2 cellular contexts compared by ENCODE assay signal in genomic region chr1:179310721-179311120, GRCh38.
TF ChIP-seq lines count a peak whose summit lies in the region.

No MANE protein-coding gene starts in this region.

TF ChIP-seq in HCT116, 20 proteins besides CTCF, POLR2A, EP300 and RAD21 (continued from another document):
- TF ChIP-seq, protein P1, sequence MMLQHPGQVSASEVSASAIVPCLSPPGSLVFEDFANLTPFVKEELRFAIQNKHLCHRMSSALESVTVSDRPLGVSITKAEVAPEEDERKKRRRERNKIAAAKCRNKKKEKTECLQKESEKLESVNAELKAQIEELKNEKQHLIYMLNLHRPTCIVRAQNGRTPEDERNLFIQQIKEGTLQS (IDR thresholded peaks at IDR 0.05) = no peak
- peak; percentile 53 for TF ChIP-seq FOSL1 (IDR thresholded peaks at IDR 0.05; ENCODE audit: low read depth)

TF ChIP-seq in K562, 482 proteins besides CTCF, POLR2A, EP300 and RAD21 (continued from another document):
- TF ChIP-seq ZBTB12 (CRISPR knock-in tag; IDR thresholded peaks at IDR 0.05) = no peak
- no peak for TF ChIP-seq HDAC3 (IDR thresholded peaks at IDR 0.05; ENCODE audit: borderline replicate concordance, partially characterized antibody)
- no peak for TF ChIP-seq SP1 (CRISPR knock-in tag; IDR thresholded peaks at IDR 0.05)
- TF ChIP-seq C11orf30 (IDR thresholded peaks at IDR 0.05; ENCODE audit: low read depth) = 0 out of 2 replicates have a peak, but pooled peaks have one; percentile 11
- TF ChIP-seq ATF7 (IDR thresholded peaks at IDR 0.05) = no peak
- peak; percentile 57 for TF ChIP-seq FOSL1 (tag; conservative IDR thresholded peaks at IDR 0.05)
- TF ChIP-seq ZNF384 (IDR thresholded peaks at IDR 0.05; ENCODE audit: low read depth, low read length) = 0 out of 2 replicates have a peak, but pooled peaks have one; percentile 42
- no peak for TF ChIP-seq CXXC5 (CRISPR knock-in tag; IDR thresholded peaks at IDR 0.05)
- TF ChIP-seq MTA3 (IDR thresholded peaks at IDR 0.05; ENCODE audit: borderline replicate concordance) = no peak
- no peak for TF ChIP-seq RFX5 (IDR thresholded peaks at IDR 0.05; ENCODE audit: low read depth, low read length)
- no peak for TF ChIP-seq MCM7 (IDR thresholded peaks at IDR 0.05)
- TF ChIP-seq ZNF316 (IDR thresholded peaks at IDR 0.05) = peak; percentile 32; the same call in 1 of the 2 replicates
- TF ChIP-seq SOX6 (IDR thresholded peaks at IDR 0.05) = no peak
- no peak for TF ChIP-seq TEAD2 (tag; IDR thresholded peaks at IDR 0.05)
- TF ChIP-seq SRSF3 (IDR thresholded peaks at IDR 0.05; ENCODE audit: insufficient read depth, low read length) = no peak
- TF ChIP-seq SMARCB1 (IDR thresholded peaks at IDR 0.05; ENCODE audit: insufficient read length, low read depth) = no peak
- TF ChIP-seq CHCHD3 (CRISPR knock-in tag; IDR thresholded peaks at IDR 0.05) = no peak
- TF ChIP-seq, protein P2, sequence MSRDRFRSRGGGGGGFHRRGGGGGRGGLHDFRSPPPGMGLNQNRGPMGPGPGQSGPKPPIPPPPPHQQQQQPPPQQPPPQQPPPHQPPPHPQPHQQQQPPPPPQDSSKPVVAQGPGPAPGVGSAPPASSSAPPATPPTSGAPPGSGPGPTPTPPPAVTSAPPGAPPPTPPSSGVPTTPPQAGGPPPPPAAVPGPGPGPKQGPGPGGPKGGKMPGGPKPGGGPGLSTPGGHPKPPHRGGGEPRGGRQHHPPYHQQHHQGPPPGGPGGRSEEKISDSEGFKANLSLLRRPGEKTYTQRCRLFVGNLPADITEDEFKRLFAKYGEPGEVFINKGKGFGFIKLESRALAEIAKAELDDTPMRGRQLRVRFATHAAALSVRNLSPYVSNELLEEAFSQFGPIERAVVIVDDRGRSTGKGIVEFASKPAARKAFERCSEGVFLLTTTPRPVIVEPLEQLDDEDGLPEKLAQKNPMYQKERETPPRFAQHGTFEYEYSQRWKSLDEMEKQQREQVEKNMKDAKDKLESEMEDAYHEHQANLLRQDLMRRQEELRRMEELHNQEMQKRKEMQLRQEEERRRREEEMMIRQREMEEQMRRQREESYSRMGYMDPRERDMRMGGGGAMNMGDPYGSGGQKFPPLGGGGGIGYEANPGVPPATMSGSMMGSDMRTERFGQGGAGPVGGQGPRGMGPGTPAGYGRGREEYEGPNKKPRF (IDR thresholded peaks at IDR 0.05; ENCODE audit: low read depth, low read length) = no peak
TF ChIP-seq in K562: peak in this region for 4.
